Comparison of ENCODE assay signal across 35 cellular contexts in genomic region chrX:10636851-10637250, GRCh38. TPM values are rescaled to one million over a fixed set of nuclear protein-coding genes. Genes with fewer than 3 reads are reported as not detected.
"Had no signal": no experiment of that assay in that cellular context is flagged by ENCODE, and none has a peak within 500 bp of the region (broad histone marks: within the 10 kb centered on the region; RNA-seq: fewer than 3 reads in every experiment).

No MANE protein-coding gene starts in this region.

- FAIRE-seq: bronchial epithelial cell, TTC549 had no signal

- DNase-seq: activated B cell treated with CpG ODN at 0.5 μM for 24 hours; activated CD4-positive, alpha-beta memory T cell treated with anti-CD3 and anti-CD28 coated beads for 36 hours; activated CD4-positive, alpha-beta T cell treated with anti-CD3 and anti-CD28 coated beads for 4 hours; activated CD4-positive, alpha-beta T cell treated with anti-CD3 and anti-CD28 coated beads, Interleukin-2, amount 10 ng/mL, durations not matched to agents 24 days and 14 days; activated CD4-positive, alpha-beta T cell treated with anti-CD3 and anti-CD28 coated beads, Interleukin-2, amount 50 U/mL, for 1 hour; activated CD4-positive, alpha-beta T cell treated with anti-CD3 and anti-CD28 coated beads, Interleukin-2, amount 50 U/mL, for 4 hours; activated CD4-positive, CD25-positive, alpha-beta regulatory T cell treated with anti-CD3 and anti-CD28 coated beads, Interleukin-2, amount 50 U/mL, for 72 hours; activated CD8-positive, alpha-beta memory T cell treated with anti-CD3 and anti-CD28 coated beads, Interleukin-2, amount 50 U/mL, for 4 hours; activated CD8-positive, alpha-beta T cell treated with anti-CD3 and anti-CD28 coated beads for 36 hours; activated effector memory CD4-positive, alpha-beta T cell treated with anti-CD3 and anti-CD28 coated beads, Interleukin-2, amount 50 U/mL, for 16 hours; activated gamma-delta T cell treated with Interleukin-2 at 50 U/mL for 16 hours; activated naive CD4-positive, alpha-beta T cell; activated naive CD4-positive, alpha-beta T cell treated with anti-CD3 and anti-CD28 coated beads for 36 hours; activated naive CD4-positive, alpha-beta T cell treated with anti-CD3 and anti-CD28 coated beads, Interleukin-2, amount 50 U/mL, for 16 hours; activated naive CD8-positive, alpha-beta T cell treated with anti-CD3 and anti-CD28 coated beads for 36 hours; activated T-cell treated with anti-CD3 and anti-CD28 coated beads for 4 hours; activated T-cell treated with anti-CD3 and anti-CD28 coated beads, Interleukin-2, amount 50 U/mL, for 1 hour; activated T-cell treated with anti-CD3 and anti-CD28 coated beads, Interleukin-2, amount 50 U/mL, for 4 hours; activated T-cell treated with anti-CD3 and anti-CD28 coated beads, Interleukin-2, amount 50 U/mL, for 72 hours; cerebellar nuclear complex; T-helper 1 cell; T-helper 2 cell; T-helper 9 cell had no signal

- H3K9me3 ChIP-seq: ascending aorta, body of pancreas had no signal

- H3K4me3 Mint-ChIP-seq: activated B cell treated with CpG ODN at 0.5 μM for 24 hours; activated CD4-positive, alpha-beta memory T cell treated with anti-CD3 and anti-CD28 coated beads for 36 hours; activated CD4-positive, alpha-beta T cell treated with anti-CD3 and anti-CD28 coated beads, Interleukin-2, amount 10 ng/mL, durations not matched to agents 24 days and 14 days; activated CD8-positive, alpha-beta T cell treated with anti-CD3 and anti-CD28 coated beads for 36 hours; activated naive CD4-positive, alpha-beta T cell treated with anti-CD3 and anti-CD28 coated beads for 36 hours; activated naive CD8-positive, alpha-beta T cell treated with anti-CD3 and anti-CD28 coated beads for 36 hours; activated T-cell treated with anti-CD3 and anti-CD28 coated beads, Interleukin-2, amount 50 U/mL, for 4 hours; activated T-cell treated with anti-CD3 and anti-CD28 coated beads, Interleukin-2, amount 50 U/mL, for 72 hours; activated T-helper 1 cell treated with anti-CD3 and anti-CD28 coated beads, Interleukin-12 subunit alpha, Interleukin-12 subunit beta, Interleukin-2, Interleukin-4 antibody, amounts not matched to agents 30 ng/mL and 10 ng/mL and 1 ng/mL, durations not matched to agents 14 hours and 24 hours and 36 hours; activated T-helper 17 cell treated with anti-CD3 and anti-CD28 coated beads, Interleukin-2, amount 50 U/mL, for 72 hours; central memory CD8-positive, alpha-beta T cell; T-helper 1 cell treated with Interleukin-12 subunit alpha and Interleukin-12 subunit beta and Interleukin-4 antibody, amounts not matched to agents 30 μg/mL and 1 μg/mL, for 36 hours; T-helper 2 cell treated with Interferon-gamma antibody and Interleukin-4, amounts not matched to agents 5 μg/mL and 100 μg/mL, for 36 hours had no signal

- H3K27me3 Mint-ChIP-seq: activated B cell treated with CpG ODN at 0.5 μM for 24 hours; activated CD4-positive, alpha-beta memory T cell treated with anti-CD3 and anti-CD28 coated beads for 36 hours; activated CD4-positive, alpha-beta T cell treated with anti-CD3 and anti-CD28 coated beads, Interleukin-2, amount 10 ng/mL, durations not matched to agents 24 days and 14 days; activated CD8-positive, alpha-beta T cell treated with anti-CD3 and anti-CD28 coated beads for 36 hours; activated naive CD8-positive, alpha-beta T cell treated with anti-CD3 and anti-CD28 coated beads for 36 hours; activated T-helper 17 cell treated with anti-CD3 and anti-CD28 coated beads, Interleukin-2, amount 50 U/mL, for 72 hours; central memory CD8-positive, alpha-beta T cell had no signal

- H3K27me3 ChIP-seq: ascending aorta, body of pancreas, cardiac muscle cell had no signal

- H3K9me3 Mint-ChIP-seq: activated B cell treated with CpG ODN at 0.5 μM for 24 hours; activated CD4-positive, alpha-beta T cell treated with anti-CD3 and anti-CD28 coated beads, Interleukin-2, amount 10 ng/mL, durations not matched to agents 24 days and 14 days; activated naive CD8-positive, alpha-beta T cell treated with anti-CD3 and anti-CD28 coated beads for 36 hours; activated T-cell treated with anti-CD3 and anti-CD28 coated beads, Interleukin-2, amount 50 U/mL, for 4 hours; activated T-cell treated with anti-CD3 and anti-CD28 coated beads, Interleukin-2, amount 50 U/mL, for 72 hours; activated T-helper 1 cell treated with anti-CD3 and anti-CD28 coated beads, Interleukin-12 subunit alpha, Interleukin-12 subunit beta, Interleukin-2, Interleukin-4 antibody, amounts not matched to agents 30 ng/mL and 10 ng/mL and 1 ng/mL, durations not matched to agents 14 hours and 24 hours and 36 hours; activated T-helper 17 cell treated with anti-CD3 and anti-CD28 coated beads, Interleukin-2, amount 50 U/mL, for 72 hours; central memory CD8-positive, alpha-beta T cell; T-helper 1 cell treated with Interleukin-12 subunit alpha and Interleukin-12 subunit beta and Interleukin-4 antibody, amounts not matched to agents 30 μg/mL and 1 μg/mL, for 36 hours; T-helper 2 cell treated with Interferon-gamma antibody and Interleukin-4, amounts not matched to agents 5 μg/mL and 100 μg/mL, for 36 hours had no signal

- H3K4me1 Mint-ChIP-seq: activated B cell treated with CpG ODN at 0.5 μM for 24 hours; activated CD4-positive, alpha-beta T cell treated with anti-CD3 and anti-CD28 coated beads, Interleukin-2, amount 10 ng/mL, durations not matched to agents 24 days and 14 days; activated naive CD8-positive, alpha-beta T cell treated with anti-CD3 and anti-CD28 coated beads for 36 hours; activated T-helper 17 cell treated with anti-CD3 and anti-CD28 coated beads, Interleukin-2, amount 50 U/mL, for 72 hours; central memory CD8-positive, alpha-beta T cell had no signal

- H3K36me3 Mint-ChIP-seq: activated CD4-positive, alpha-beta memory T cell treated with anti-CD3 and anti-CD28 coated beads for 36 hours; activated naive CD4-positive, alpha-beta T cell treated with anti-CD3 and anti-CD28 coated beads, Interleukin-2, amount 50 U/mL, for 72 hours; activated naive CD8-positive, alpha-beta T cell treated with anti-CD3 and anti-CD28 coated beads for 36 hours had no signal

- ATAC-seq: activated CD8-positive, alpha-beta T cell treated with anti-CD3 and anti-CD28 coated beads for 36 hours; activated naive CD4-positive, alpha-beta T cell treated with anti-CD3 and anti-CD28 coated beads, Interleukin-2, amount 50 U/mL, for 72 hours; activated T-cell treated with anti-CD3 and anti-CD28 coated beads, Interleukin-2, amount 50 U/mL, for 4 hours; activated T-cell treated with anti-CD3 and anti-CD28 coated beads, Interleukin-2, amount 50 U/mL, for 72 hours; activated T-helper 17 cell treated with anti-CD3 and anti-CD28 coated beads, Interleukin-2, amount 50 U/mL, for 72 hours had no signal

- H3K4me3 ChIP-seq: body of pancreas, cardiac muscle cell had no signal

- H3K27ac ChIP-seq: body of pancreas, VCaP had no signal

- H3K27ac Mint-ChIP-seq: activated B cell treated with CpG ODN at 0.5 μM for 24 hours; activated CD4-positive, alpha-beta memory T cell treated with anti-CD3 and anti-CD28 coated beads for 36 hours; activated CD4-positive, alpha-beta T cell treated with anti-CD3 and anti-CD28 coated beads, Interleukin-2, amount 10 ng/mL, durations not matched to agents 24 days and 14 days; activated CD8-positive, alpha-beta T cell treated with anti-CD3 and anti-CD28 coated beads for 36 hours; activated naive CD4-positive, alpha-beta T cell treated with anti-CD3 and anti-CD28 coated beads for 36 hours; activated naive CD4-positive, alpha-beta T cell treated with anti-CD3 and anti-CD28 coated beads, Interleukin-2, amount 50 U/mL, for 72 hours; activated naive CD8-positive, alpha-beta T cell treated with anti-CD3 and anti-CD28 coated beads for 36 hours; activated T-cell treated with anti-CD3 and anti-CD28 coated beads, Interleukin-2, amount 50 U/mL, for 72 hours; activated T-helper 1 cell treated with anti-CD3 and anti-CD28 coated beads, Interleukin-12 subunit alpha, Interleukin-12 subunit beta, Interleukin-2, Interleukin-4 antibody, amounts not matched to agents 30 ng/mL and 10 ng/mL and 1 ng/mL, durations not matched to agents 14 hours and 24 hours and 36 hours; activated T-helper 17 cell treated with anti-CD3 and anti-CD28 coated beads, Interleukin-2, amount 50 U/mL, for 72 hours; T-helper 1 cell treated with Interleukin-12 subunit alpha and Interleukin-12 subunit beta and Interleukin-4 antibody, amounts not matched to agents 30 μg/mL and 1 μg/mL, for 36 hours; T-helper 2 cell treated with Interferon-gamma antibody and Interleukin-4, amounts not matched to agents 5 μg/mL and 100 μg/mL, for 36 hours had no signal

- H3K4me1 ChIP-seq: body of pancreas had no signal

- H3K36me3 ChIP-seq: ascending aorta, cardiac muscle cell had no signal

RNA-seq across cellular contexts. Expression of gene MID1, which starts 16.5 kb away (rescaled TPM):
- total RNA-seq: activated CD4-positive, alpha-beta T cell treated with anti-CD3 and anti-CD28 coated beads, Interleukin-2, amount 10 ng/mL, durations not matched to agents 24 days and 14 days; activated T-helper 1 cell treated with anti-CD3 and anti-CD28 coated beads, Interleukin-12 subunit alpha, Interleukin-12 subunit beta, Interleukin-2, Interleukin-4 antibody, amounts not matched to agents 30 ng/mL and 10 ng/mL and 1 ng/mL, durations not matched to agents 14 hours and 24 hours and 36 hours had no signal
